ENCODE assay signal across 22 cellular contexts in genomic region chr11:36155301-36155700, GRCh38.
A peak's percentile ranks its signal among the peaks of the same experiment; 100 is the strongest.
DNase-seq lines count a peak whose midpoint lies in the region; ATAC-seq and TF ChIP-seq lines count a peak whose summit lies in the region.
"Had no signal": no experiment of that assay in that cellular context is flagged by ENCODE, and none has a peak within 500 bp of the region (broad histone marks: within the 10 kb centered on the region; RNA-seq: fewer than 3 reads in every experiment).

No MANE protein-coding gene starts in this region.

- no peak overlapping the region for H3K4me3 Mint-ChIP-seq in MCF 10A (ENCODE audit: unreplicated experiment)
- H3K4me3 Mint-ChIP-seq: activated CD4-positive, alpha-beta memory T cell treated with anti-CD3 and anti-CD28 coated beads for 36 hours; B cell; HFFc6; natural killer cell treated with Interleukin-12 subunit alpha and Interleukin-12 subunit beta and Interleukin-15 and Interleukin-18, amount 100 ng/mL, for 72 hours had no signal

- POLR2A ChIA-PET in MCF 10A (lab: Yijun Ruan, JAX) = interaction anchor here (1.3 kb wide), 1 partner anchor 99 kb away, joined by 3 read pairs; no protein-coding TSS in a partner anchor

- no peak for ATAC-seq in GM18867 (IDR thresholded peaks at IDR 0.05; ENCODE audit: unreplicated experiment)
- ATAC-seq: natural killer cell treated with Interleukin-12 subunit alpha and Interleukin-12 subunit beta and Interleukin-15 and Interleukin-18, amount 100 ng/mL, for 72 hours had no signal

- H3K79me2 ChIP-seq in mammary epithelial cell (ENCODE audit: insufficient read depth, low read length) = no peaks in the 10 kb centered on the region

- H3K27ac ChIP-seq in mammary epithelial cell (ENCODE audit: insufficient read depth, low read depth, low read length) = no peak overlapping the region
- peak overlapping the region; percentile 72 for H3K27ac ChIP-seq in cingulate gyrus (ENCODE audit: low read depth, low read length)
- peak overlapping the region; percentile 32 for H3K27ac ChIP-seq in mesodermal cell (ENCODE audit: low read depth, low read length, severe bottlenecking)
- peak overlapping the region in 1 of 2 donors; percentile 52 for H3K27ac ChIP-seq in testis
- no peak overlapping the region for H3K27ac ChIP-seq in brain microvascular endothelial cell
- H3K27ac ChIP-seq: cardiac muscle cell, thoracic aorta had no signal

- no peak for TF ChIP-seq POLR2A in testis (IDR thresholded peaks at IDR 0.05)

- intact Hi-C loops in MCF 10A (cut with micrococcal nuclease) = no loop called here
- intact Hi-C loops in mammary epithelial cell (cut with micrococcal nuclease) = loop anchor here (10.0 kb wide), 4 partner anchors 210 to 670 kb away; partner anchors contain the start of gene LDLRAD3
- intact Hi-C loops in testis (cut with DNase I; ENCODE audit: low total_unique reads) = no loop called here

- WGBS in mammary epithelial cell (ENCODE audit: low coverage, missing lambda C conversion rate) = 99% methylated on average over 7 of the region's 7 CpGs
- 100% methylated on average over 2 to 4 of the region's 7 CpGs for WGBS in mesodermal cell (ENCODE audit: insufficient coverage in 2 of 2), 2 experiments
- WGBS in testis, 2 donors = 34 to 56% methylated on average over 7 of the region's 7 CpGs

- TF ChIP-seq CTCF in MCF 10A (IDR thresholded peaks at IDR 0.05; ENCODE audit: unreplicated experiment) (no peak), mammary epithelial cell (conservative IDR thresholded peaks at IDR 0.05 in 1 of 2, IDR thresholded peaks at IDR 0.05 in 1 of 2; ENCODE audit: extremely low read depth in 1 of 2, insufficient read depth in 1 of 2, low read depth in 1 of 2, low read length in 2 of 2) (no peak), testis (IDR thresholded peaks at IDR 0.05) (no peak), brain microvascular endothelial cell (IDR thresholded peaks at IDR 0.05; ENCODE audit: low read depth, low read length, missing control alignments) (no peak)

- peaks cover 19% of the 10 kb centered on the region for H3K36me3 Mint-ChIP-seq in MCF 10A (ENCODE audit: insufficient read depth, unreplicated experiment)
- H3K36me3 Mint-ChIP-seq: activated CD4-positive, alpha-beta memory T cell treated with anti-CD3 and anti-CD28 coated beads for 36 hours; natural killer cell treated with Interleukin-12 subunit alpha and Interleukin-12 subunit beta and Interleukin-15 and Interleukin-18, amount 100 ng/mL, for 72 hours had no signal

- H3K27me3 Mint-ChIP-seq in MCF 10A (ENCODE audit: insufficient read depth, unreplicated experiment) = no peaks in the 10 kb centered on the region

- no peak overlapping the region for H3K4me2 ChIP-seq in mammary epithelial cell (ENCODE audit: insufficient read depth, low read depth, low read length)

- dilution Hi-C loops in mammary epithelial cell (cut with HindIII; ENCODE audit: low sequenced_read_pairs) = no loop called here

- H3K4me1 Mint-ChIP-seq in MCF 10A (ENCODE audit: insufficient read depth, unreplicated experiment) = peaks cover 50% of the 10 kb centered on the region
- H3K4me1 Mint-ChIP-seq: B cell had no signal

- peak overlapping the region; percentile 76 for H3K27ac Mint-ChIP-seq in MCF 10A (ENCODE audit: low read depth, unreplicated experiment)
- H3K27ac Mint-ChIP-seq: activated CD4-positive, alpha-beta memory T cell treated with anti-CD3 and anti-CD28 coated beads for 36 hours; B cell; HFFc6; natural killer cell treated with Interleukin-12 subunit alpha and Interleukin-12 subunit beta and Interleukin-15 and Interleukin-18, amount 100 ng/mL, for 72 hours had no signal

- H4K20me1 ChIP-seq in mammary epithelial cell (ENCODE audit: insufficient read depth, low read length) = no peaks in the 10 kb centered on the region

- H3K4me1 ChIP-seq in mammary epithelial cell (ENCODE audit: insufficient read depth, low read length) = peaks cover 24% of the 10 kb centered on the region
- H3K4me1 ChIP-seq in mesodermal cell (ENCODE audit: control insufficient read depth, insufficient read depth, low read length, poor library complexity, severe bottlenecking) = peaks cover 33% of the 10 kb centered on the region
- peaks cover 22% of the 10 kb centered on the region for H3K4me1 ChIP-seq in testis

- BruUV-seq in MCF 10A (replicated peaks; lab: Mats Ljungman, UMichigan) (no TSS peak), mammary epithelial cell (replicated peaks; lab: Mats Ljungman, UMichigan) (no TSS peak)

- H3K4me3 ChIP-seq in mammary epithelial cell (replicated peaks in 1 of 3; ENCODE audit: insufficient read depth in 1 of 3, low read depth in 2 of 3, low read length in 3 of 3) = no peak overlapping the region
- H3K4me3 ChIP-seq in mesodermal cell (ENCODE audit: extremely low read depth, insufficient read depth, low read length, poor library complexity, severe bottlenecking) = no peak overlapping the region
- H3K4me3 ChIP-seq in testis = no peak overlapping the region
- H3K4me3 ChIP-seq in brain microvascular endothelial cell (ENCODE audit: low read depth, low read length) = no peak overlapping the region
- H3K4me3 ChIP-seq: cardiac muscle cell, thoracic aorta had no signal

- no peak for DNase-seq in MCF 10A (ENCODE audit: unreplicated experiment)
- no peak for DNase-seq in mammary epithelial cell
- peak; percentile 28 for DNase-seq in testis
- no peak for DNase-seq in brain microvascular endothelial cell
- DNase-seq in NCI-H2029 (lab: John Stamatoyannopoulos, UW) = no peak
- DNase-seq: 8988T; activated CD4-positive, alpha-beta memory T cell treated with anti-CD3 and anti-CD28 coated beads for 36 hours; activated CD4-positive, CD25-positive, alpha-beta regulatory T cell; activated effector memory CD4-positive, alpha-beta T cell treated with anti-CD3 and anti-CD28 coated beads, Interleukin-2, amount 50 U/mL, for 16 hours; NCI-H1694; NCI-H774; SHP77; stimulated activated CD4-positive, alpha-beta T cell treated with anti-CD3 and anti-CD28 coated beads, Interleukin-1b, Interleukin-23, amount 100 ng/mL, for 48 hours; T1000 had no signal

- H3K36me3 ChIP-seq in mammary epithelial cell (ENCODE audit: insufficient read depth, low read length) (no peaks in the 10 kb centered on the region), mesodermal cell (ENCODE audit: control insufficient read depth, insufficient read depth, low read length) (no peaks in the 10 kb centered on the region), testis (ENCODE audit: low read depth, missing control alignments) (no peaks in the 10 kb centered on the region), brain microvascular endothelial cell (replicated peaks) (no peaks in the 10 kb centered on the region)
- H3K36me3 ChIP-seq: cardiac muscle cell, thoracic aorta had no signal

- no peaks in the 10 kb centered on the region for H3K27me3 ChIP-seq in mammary epithelial cell (ENCODE audit: insufficient read depth, low read length)
- no peaks in the 10 kb centered on the region for H3K27me3 ChIP-seq in testis
- H3K27me3 ChIP-seq in brain microvascular endothelial cell (replicated peaks) = no peaks in the 10 kb centered on the region
- H3K27me3 ChIP-seq: cardiac muscle cell had no signal

- CTCF ChIA-PET in MCF 10A (lab: Yijun Ruan, JAX) = interaction anchor here (0.6 to 0.7 kb wide), 2 partner anchors 9 to 118 kb away, joined by 3 to 5 read pairs; no protein-coding TSS in a partner anchor
- CTCF ChIA-PET in mammary epithelial cell (lab: Charles Lee; ENCODE audit: low non-redundant PET) = interaction anchor here (0.7 kb wide), 1 partner anchor 220 kb away, joined by 3 read pairs; no protein-coding TSS in a partner anchor

- in situ Hi-C loops in mammary epithelial cell (cut with MboI; ENCODE audit: low sequenced_read_pairs in 2 of 2) (no loop called here), brain microvascular endothelial cell (cut with HindIII; ENCODE audit: low pct_ligation_motif_present, low sequenced_read_pairs) (no loop called here)

- H2AFZ ChIP-seq in mammary epithelial cell (ENCODE audit: low read depth, low read length) = no peak overlapping the region

- H3K9me3 Mint-ChIP-seq in MCF 10A (ENCODE audit: unreplicated experiment) = no peaks in the 10 kb centered on the region
- H3K9me3 Mint-ChIP-seq: activated CD4-positive, alpha-beta memory T cell treated with anti-CD3 and anti-CD28 coated beads for 36 hours; HFFc6; natural killer cell treated with Interleukin-12 subunit alpha and Interleukin-12 subunit beta and Interleukin-15 and Interleukin-18, amount 100 ng/mL, for 72 hours had no signal

- H3K9me3 ChIP-seq in mammary epithelial cell (replicated peaks; ENCODE audit: insufficient read depth, low read length) (no peaks in the 10 kb centered on the region), mesodermal cell (ENCODE audit: control insufficient read depth, low read length) (no peaks in the 10 kb centered on the region), testis (no peaks in the 10 kb centered on the region)
- H3K9me3 ChIP-seq: thoracic aorta had no signal

- no peak overlapping the region for H3K9ac ChIP-seq in mammary epithelial cell (ENCODE audit: insufficient read depth, low read length)

Comparison
In these comparisons a context has a peak if more than half of its experiments do, and no peak if none do; other contexts are left out.
1. H3K27ac ChIP-seq: peak in cingulate gyrus (single experiment) and mesodermal cell (single experiment); none in mammary epithelial cell (single experiment) and brain microvascular endothelial cell (single experiment).